Comparison of ENCODE assay signal across 8 cellular contexts in genomic region chr1:62689524-62689923, GRCh38. TPM values are rescaled to one million over a fixed set of nuclear protein-coding genes. Genes with fewer than 3 reads are reported as not detected.
DNase-seq lines count a peak whose midpoint lies in the region; ATAC-seq lines count a peak whose summit lies in the region.

No MANE protein-coding gene starts in this region.

- H3K27me3 Mint-ChIP-seq in activated CD4-positive, alpha-beta T cell treated with anti-CD3 and anti-CD28 coated beads for 36 hours, result no peaks in the 10 kb centered on the region
- H3K27me3 Mint-ChIP-seq in activated T-helper 2 cell treated with anti-CD3 and anti-CD28 coated beads, Interferon-gamma antibody, Interleukin-2, Interleukin-4, amounts not matched to agents 10 μg/mL and 5 μg/mL and 100 μg/mL, durations not matched to agents 14 hours and 24 hours and 36 hours (ENCODE audit: low read depth), result no peaks in the 10 kb centered on the region

- H3K36me3 ChIP-seq in iPS-15b (ENCODE audit: control insufficient read depth, insufficient read depth, low read length) (no peaks in the 10 kb centered on the region), subcutaneous abdominal adipose tissue (ENCODE audit: control insufficient read depth in 5 of 5, insufficient read depth in 5 of 5, low read length in 5 of 5) (no peaks in the 10 kb centered on the region)

- H3K27me3 ChIP-seq in iPS-15b (ENCODE audit: control insufficient read depth, insufficient read depth, low read length) (no peaks in the 10 kb centered on the region), subcutaneous abdominal adipose tissue (ENCODE audit: control insufficient read depth in 5 of 5, insufficient read depth in 4 of 5, low read length in 5 of 5) (peaks cover 0 to 2% (median 0%) of the 10 kb centered on the region in 5 donors)

- peaks cover 30% of the 10 kb centered on the region for H3K4me1 Mint-ChIP-seq in activated CD4-positive, alpha-beta T cell treated with anti-CD3 and anti-CD28 coated beads for 36 hours
- H3K4me1 Mint-ChIP-seq in activated T-helper 2 cell treated with anti-CD3 and anti-CD28 coated beads, Interferon-gamma antibody, Interleukin-2, Interleukin-4, amounts not matched to agents 10 μg/mL and 5 μg/mL and 100 μg/mL, durations not matched to agents 14 hours and 24 hours and 36 hours (ENCODE audit: low read depth), result peaks cover 26% of the 10 kb centered on the region

- H3K9ac ChIP-seq in iPS-15b (ENCODE audit: low read depth, low read length), result no peak overlapping the region
- H3K9ac ChIP-seq in subcutaneous abdominal adipose tissue (ENCODE audit: low read length in 5 of 5), result peak overlapping the region in 1 of 5 donors; percentile 3

- POLR2A ChIA-PET in activated CD4-positive, alpha-beta T cell treated with anti-CD3 and anti-CD28 coated beads for 36 hours (lab: Charles Lee), result no interaction called here

- no peaks in the 10 kb centered on the region for H3K9me3 Mint-ChIP-seq in activated CD4-positive, alpha-beta T cell treated with anti-CD3 and anti-CD28 coated beads for 36 hours (ENCODE audit: low read depth)
- no peaks in the 10 kb centered on the region for H3K9me3 Mint-ChIP-seq in activated T-helper 2 cell treated with anti-CD3 and anti-CD28 coated beads, Interferon-gamma antibody, Interleukin-2, Interleukin-4, amounts not matched to agents 10 μg/mL and 5 μg/mL and 100 μg/mL, durations not matched to agents 14 hours and 24 hours and 36 hours

- H3K27ac Mint-ChIP-seq in activated CD4-positive, alpha-beta T cell treated with anti-CD3 and anti-CD28 coated beads for 36 hours, result no peak overlapping the region
- no peak overlapping the region for H3K27ac Mint-ChIP-seq in activated T-helper 2 cell treated with anti-CD3 and anti-CD28 coated beads, Interferon-gamma antibody, Interleukin-2, Interleukin-4, amounts not matched to agents 10 μg/mL and 5 μg/mL and 100 μg/mL, durations not matched to agents 14 hours and 24 hours and 36 hours

- DNase-seq in activated CD4-positive, alpha-beta T cell treated with anti-CD3 and anti-CD28 coated beads for 36 hours, result peak; percentile 13
- no peak for DNase-seq in activated CD4-positive, alpha-beta T cell treated with anti-CD3 and anti-CD28 coated beads for 4 hours
- DNase-seq in activated T-helper 2 cell treated with anti-CD3 and anti-CD28 coated beads, Interferon-gamma antibody, Interleukin-2, Interleukin-4, amounts not matched to agents 10 μg/mL and 5 μg/mL and 100 μg/mL, durations not matched to agents 14 hours and 24 hours and 36 hours (ENCODE audit: low spot score), result no peak
- DNase-seq in left lobe of liver (ENCODE audit: low spot score), result no peak

- H3K4me3 ChIP-seq in iPS-15b (ENCODE audit: low read depth, low read length) (peak overlapping the region; percentile 20), subcutaneous abdominal adipose tissue (ENCODE audit: low read depth in 1 of 5, low read length in 5 of 5) (no peak overlapping the region)

- peak overlapping the region; percentile 56 for H3K27ac ChIP-seq in subcutaneous abdominal adipose tissue (ENCODE audit: low read depth, low read length)

- ATAC-seq in activated CD4-positive, alpha-beta T cell treated with anti-CD3 and anti-CD28 coated beads for 36 hours, result peak; percentile 63
- no peak for ATAC-seq in GM19324 (IDR thresholded peaks at IDR 0.05; ENCODE audit: low FRiP score, unreplicated experiment)
- no peak for ATAC-seq in GM19395 (IDR thresholded peaks at IDR 0.05; ENCODE audit: unreplicated experiment)
- ATAC-seq in left lobe of liver, result no peak

- no peaks in the 10 kb centered on the region for H3K36me3 Mint-ChIP-seq in activated CD4-positive, alpha-beta T cell treated with anti-CD3 and anti-CD28 coated beads for 36 hours (ENCODE audit: low read depth)
- no peaks in the 10 kb centered on the region for H3K36me3 Mint-ChIP-seq in activated T-helper 2 cell treated with anti-CD3 and anti-CD28 coated beads, Interferon-gamma antibody, Interleukin-2, Interleukin-4, amounts not matched to agents 10 μg/mL and 5 μg/mL and 100 μg/mL, durations not matched to agents 14 hours and 24 hours and 36 hours (ENCODE audit: low read depth)

- no peaks in the 10 kb centered on the region for H3K9me3 ChIP-seq in iPS-15b (ENCODE audit: control insufficient read depth, insufficient read depth, low read length)
- H3K9me3 ChIP-seq in subcutaneous abdominal adipose tissue (ENCODE audit: control insufficient read depth in 5 of 5, low read length in 5 of 5), result no peaks in the 10 kb centered on the region

- intact Hi-C loops in activated CD4-positive, alpha-beta T cell treated with anti-CD3 and anti-CD28 coated beads for 36 hours (cut with DNase I, micrococcal nuclease), result loop anchor here in 1 of 2 experiments (5.0 to 10.0 kb wide), 3 partner anchors 67 to 965 kb away; partner anchors contain the start of genes TM2D1 and USP1
- intact Hi-C loops in activated T-helper 2 cell treated with anti-CD3 and anti-CD28 coated beads, Interferon-gamma antibody, Interleukin-2, Interleukin-4, amounts not matched to agents 10 μg/mL and 5 μg/mL and 100 μg/mL, durations not matched to agents 14 hours and 24 hours and 36 hours (cut with micrococcal nuclease), result loop anchor here (2.0 to 5.0 kb wide), 3 partner anchors 62 to 253 kb away; partner anchors contain the start of genes ATG4C and USP1

- peak overlapping the region; percentile 83 for H3K4me3 Mint-ChIP-seq in activated CD4-positive, alpha-beta T cell treated with anti-CD3 and anti-CD28 coated beads for 36 hours
- H3K4me3 Mint-ChIP-seq in activated T-helper 2 cell treated with anti-CD3 and anti-CD28 coated beads, Interferon-gamma antibody, Interleukin-2, Interleukin-4, amounts not matched to agents 10 μg/mL and 5 μg/mL and 100 μg/mL, durations not matched to agents 14 hours and 24 hours and 36 hours (ENCODE audit: low read depth), result peak overlapping the region; percentile 51

- H3K4me1 ChIP-seq in iPS-15b (ENCODE audit: control insufficient read depth, insufficient read depth, low read length) (no peaks in the 10 kb centered on the region), subcutaneous abdominal adipose tissue (ENCODE audit: control insufficient read depth in 5 of 5, insufficient read depth in 5 of 5, low read length in 5 of 5) (peaks cover 2 to 42% (median 28%) of the 10 kb centered on the region in 5 donors)

- CTCF ChIA-PET in activated CD4-positive, alpha-beta T cell treated with anti-CD3 and anti-CD28 coated beads for 36 hours (lab: Charles Lee), result no interaction called here

RNA-seq across cellular contexts. Expression of gene DOCK7, which starts 1.3 kb away (rescaled TPM):
- 10 to 100 TPM; 11.9 to 13.7 TPM for total RNA-seq in activated CD4-positive, alpha-beta T cell treated with anti-CD3 and anti-CD28 coated beads for 36 hours
- 17.8 and 21.2 TPM in 2 replicates for total RNA-seq in activated T-helper 2 cell treated with anti-CD3 and anti-CD28 coated beads, Interferon-gamma antibody, Interleukin-2, Interleukin-4, amounts not matched to agents 10 μg/mL and 5 μg/mL and 100 μg/mL, durations not matched to agents 14 hours and 24 hours and 36 hours
- 13.1 TPM for total RNA-seq in left lobe of liver
